ENCODE assay signal across 18 cellular contexts in genomic region chr4:48337726-48338125, GRCh38. TPM values are rescaled to one million over a fixed set of nuclear protein-coding genes. Genes with fewer than 3 reads are reported as not detected.
DNase-seq lines count a peak whose midpoint lies in the region; ATAC-seq, FAIRE-seq and TF ChIP-seq lines count a peak whose summit lies in the region.
"Had no signal": no experiment of that assay in that cellular context is flagged by ENCODE, and none has a peak within 500 bp of the region (broad histone marks: within the 10 kb centered on the region; RNA-seq: fewer than 3 reads in every experiment).

No MANE protein-coding gene starts in this region.

- peak overlapping the region; percentile 95 for H3K4me2 ChIP-seq in KMS-11

- H4K20me1 ChIP-seq in KMS-11 (ENCODE audit: insufficient read depth), result no peaks in the 10 kb centered on the region

- peaks cover 13% of the 10 kb centered on the region for H3K79me2 ChIP-seq in KMS-11 (ENCODE audit: insufficient read depth, low read depth)

- peaks cover 24% of the 10 kb centered on the region for H3K4me1 Mint-ChIP-seq in T-helper 17 cell

- peak overlapping the region; percentile 43; the same call in 1 of the 2 replicates for H3K9ac ChIP-seq in KMS-11

- peaks cover 50% of the 10 kb centered on the region for H3K4me1 ChIP-seq in KMS-11 (ENCODE audit: low read depth, poor library complexity, severe bottlenecking)
- H3K4me1 ChIP-seq in small intestine (ENCODE audit: control insufficient read depth in 2 of 2, insufficient read depth in 1 of 2, low read depth in 1 of 2, low read length in 1 of 2), result peaks cover 0 to 5% of the 10 kb centered on the region in 2 donors

- H3K27me3 ChIP-seq in KMS-11 (ENCODE audit: insufficient read depth, low read depth) (no peaks in the 10 kb centered on the region), small intestine (ENCODE audit: control insufficient read depth in 2 of 2, insufficient read depth in 2 of 2, low read length in 2 of 2) (no peaks in the 10 kb centered on the region)
- H3K27me3 ChIP-seq: heart left ventricle had no signal

- H3K27ac ChIP-seq in 22Rv1 (peak overlapping the region; percentile 99), KMS-11 (peak overlapping the region; percentile 83), small intestine (ENCODE audit: low read depth in 1 of 2, low read length in 1 of 2) (no peak overlapping the region)

- H2AFZ ChIP-seq in KMS-11 (ENCODE audit: low read depth), result peak overlapping the region; percentile 54; the same call in 1 of the 2 replicates

- H3K27ac Mint-ChIP-seq in T-helper 17 cell, result peak overlapping the region; percentile 59

- no peak for DNase-seq in T-helper 17 cell
- DNase-seq in kidney glomerular epithelial cell (lab: John Stamatoyannopoulos, UW), result peak; percentile 26
- DNase-seq in small intestine, result no peak
- no peak for DNase-seq in foreskin fibroblast
- DNase-seq in stimulated activated naive CD4-positive, alpha-beta T cell treated with Interleukin-2 at 50 U/mL for 16 hours (lab: John Stamatoyannopoulos, UW), result no peak
- DNase-seq: activated effector memory CD4-positive, alpha-beta T cell treated with Interleukin-2 at 50 U/mL for 16 hours; COR-L47; cortex of kidney; heart left ventricle; mesenchymal stem cell; NCI-H2029; NCI-H524 had no signal

- no peaks in the 10 kb centered on the region for H3K9me3 ChIP-seq in T-helper 17 cell (ENCODE audit: control insufficient read depth, low read length, poor library complexity, severe bottlenecking)
- H3K9me3 ChIP-seq in small intestine (ENCODE audit: control insufficient read depth, low read depth), result no peaks in the 10 kb centered on the region
- H3K9me3 ChIP-seq: heart left ventricle had no signal

- no peak for TF ChIP-seq CTCF in 22Rv1 (IDR thresholded peaks at IDR 0.05)
- no peak for TF ChIP-seq CTCF in KMS-11 (conservative IDR thresholded peaks at IDR 0.05; ENCODE audit: low read depth, low read length)
- TF ChIP-seq CTCF in foreskin fibroblast (IDR thresholded peaks at IDR 0.05; ENCODE audit: low read depth, low read length), result no peak

- H3K27me3 Mint-ChIP-seq in T-helper 17 cell, result peaks cover 5% of the 10 kb centered on the region

- no peaks in the 10 kb centered on the region for H3K36me3 ChIP-seq in KMS-11 (ENCODE audit: insufficient read depth)
- H3K36me3 ChIP-seq in small intestine (ENCODE audit: control insufficient read depth in 2 of 2, insufficient read depth in 2 of 2, low read length in 2 of 2), result no peaks in the 10 kb centered on the region
- H3K36me3 ChIP-seq: heart left ventricle had no signal

- no peak overlapping the region for H3K4me3 Mint-ChIP-seq in T-helper 17 cell

- peaks cover 2% of the 10 kb centered on the region for H3K36me3 Mint-ChIP-seq in T-helper 17 cell (ENCODE audit: low read depth)

- H3K4me3 ChIP-seq in KMS-11 (IDR thresholded peaks at IDR 0.05; ENCODE audit: insufficient read depth, low read depth, low read length) (no peak overlapping the region), small intestine (ENCODE audit: low read depth in 1 of 2, low read length in 2 of 2) (no peak overlapping the region), foreskin fibroblast (ENCODE audit: low read depth in 1 of 2, low read length in 2 of 2) (no peak overlapping the region)
- H3K4me3 ChIP-seq: heart left ventricle had no signal

- ATAC-seq in T-helper 17 cell (no peak), HG03342 (IDR thresholded peaks at IDR 0.05; ENCODE audit: unreplicated experiment) (no peak)
- ATAC-seq: heart left ventricle, SK-N-SH treated with all-trans-retinoic acid at 6 μM for 48 hours had no signal

- no peak for FAIRE-seq in small intestine (lab: Jason Lieb, UNC)
- FAIRE-seq: islet of Langerhans, TTC549 had no signal

RNA-seq across cellular contexts. Expression of gene SLAIN2, which starts 3.6 kb away (rescaled TPM):
- 10 to 100 TPM; 76.7 to 92.3 TPM for total RNA-seq in T-helper 17 cell
- polyA plus RNA-seq in small intestine, result 10 to 100 TPM; 21.1 to 22.1 (median 21.2) TPM

Comparison
In these comparisons a context has a peak if more than half of its experiments do, and no peak if none do; other contexts are left out.
1. H3K27ac ChIP-seq: peak in 22Rv1 (single experiment) and KMS-11 (single experiment); none in small intestine (0 of 2).